ENCODE assay signal across 15 cellular contexts in genomic region chr20:50213531-50214106, GRCh38.
"Had no signal": no experiment of that assay in that cellular context is flagged by ENCODE, and none has a peak within 500 bp of the region (broad histone marks: within the 10 kb centered on the region; RNA-seq: fewer than 3 reads in every experiment).

No MANE protein-coding gene starts in this region.

- H3K27ac ChIP-seq: esophagus squamous epithelium, left lung, psoas muscle, testis had no signal

- H3K9me3 ChIP-seq: esophagus squamous epithelium, left lung, psoas muscle, testis had no signal

- H3K4me1 ChIP-seq: psoas muscle, testis had no signal

- H3K27me3 ChIP-seq: left lung, testis had no signal

- H3K4me3 ChIP-seq: esophagus squamous epithelium, left lung, psoas muscle, testis had no signal

- DNase-seq: activated CD4-positive, alpha-beta memory T cell treated with anti-CD3 and anti-CD28 coated beads, Interleukin-2, amount 10 ng/mL, durations not matched to agents 7 days and 5 days; activated CD4-positive, alpha-beta T cell treated with anti-CD3 and anti-CD28 coated beads for 1 hour; activated CD8-positive, alpha-beta memory T cell treated with anti-CD3 and anti-CD28 coated beads, Interleukin-2, amount 50 U/mL, for 4 hours; activated naive CD4-positive, alpha-beta T cell; activated T-cell treated with anti-CD3 and anti-CD28 coated beads, Interleukin-2, amount 50 U/mL, for 72 hours; esophagus squamous epithelium; foreskin fibroblast; left lung; occipital lobe; psoas muscle; stimulated activated CD4-positive, alpha-beta T cell treated with anti-CD3 and anti-CD28 coated beads, Interleukin-4, amount 100 ng/mL, for 1 hour; stimulated activated CD8-positive, alpha-beta memory T cell treated with anti-CD3 and anti-CD28 coated beads, Interleukin-4, amount 100 ng/mL, for 48 hours; testis had no signal

- ATAC-seq: activated T-cell treated with anti-CD3 and anti-CD28 coated beads, Interleukin-2, amount 50 U/mL, for 72 hours; left lung; natural killer cell treated with Interleukin-12 subunit alpha and Interleukin-12 subunit beta and Interleukin-15 and Interleukin-18, amount 100 ng/mL, for 72 hours; psoas muscle had no signal

- H3K36me3 ChIP-seq: esophagus squamous epithelium, left lung had no signal

- FAIRE-seq: colon had no signal
